11 cellular contexts compared by ENCODE assay signal in the genomic region with DNA sequence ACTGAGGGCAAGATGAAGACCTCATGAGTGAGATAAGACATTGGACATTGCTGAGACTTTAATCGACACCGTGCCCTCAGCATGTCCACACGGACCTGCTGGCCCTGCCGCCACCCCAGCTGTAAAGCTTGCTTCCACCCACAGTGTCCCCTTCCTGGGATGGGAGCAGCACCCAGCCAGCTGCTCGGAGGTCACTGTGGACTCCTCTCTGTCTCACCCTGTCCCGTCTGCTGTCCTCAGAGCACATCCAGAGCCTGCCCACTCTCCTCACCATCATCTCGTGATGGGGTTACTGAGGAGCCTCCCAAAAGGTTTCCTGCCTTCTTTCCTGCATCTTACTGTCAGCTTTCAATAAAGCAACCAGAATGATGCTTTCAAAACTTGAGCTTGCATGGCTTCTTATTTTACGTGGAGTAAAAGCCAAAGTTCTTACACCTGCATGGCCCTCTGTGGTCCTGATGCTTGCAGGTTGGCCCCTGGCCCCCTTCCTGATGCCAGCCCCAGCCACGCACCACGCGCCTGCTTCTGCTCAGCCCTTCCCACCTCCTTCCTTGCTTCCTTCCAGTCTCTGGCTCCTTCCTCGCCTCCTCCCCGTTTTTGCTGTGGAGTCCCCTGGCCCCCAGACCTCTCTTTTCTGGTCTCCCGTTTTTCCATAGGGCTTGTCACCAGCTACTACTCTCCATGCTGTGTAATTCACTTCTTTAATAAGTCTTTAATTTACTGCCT.
DNase-seq lines count a peak whose midpoint lies in the region; ATAC-seq and TF ChIP-seq lines count a peak whose summit lies in the region.
"Had no signal": no experiment of that assay in that cellular context is flagged by ENCODE, and none has a peak within 500 bp of the region (broad histone marks: within the 10 kb centered on the region; RNA-seq: fewer than 3 reads in every experiment).

No MANE protein-coding gene starts in this region.

- peaks cover 29% of the 10 kb centered on the region for H3K36me3 Mint-ChIP-seq in T-helper 1 cell treated with Interleukin-12 subunit alpha and Interleukin-12 subunit beta and Interleukin-4 antibody, amounts not matched to agents 30 μg/mL and 1 μg/mL, for 36 hours (ENCODE audit: low read depth)
- H3K36me3 Mint-ChIP-seq in effector memory CD8-positive, alpha-beta T cell (ENCODE audit: insufficient read depth), result peaks cover 13% of the 10 kb centered on the region

- no peaks in the 10 kb centered on the region for H3K36me3 ChIP-seq in Peyer's patch
- H3K36me3 ChIP-seq in gastrocnemius medialis, result no peaks in the 10 kb centered on the region

- H3K27ac ChIP-seq in Peyer's patch, result peak overlapping the region; percentile 69 to 90 (median 78)
- peak overlapping the region; percentile 92 to 97 (median 96) for H3K27ac ChIP-seq in gastrocnemius medialis
- H3K27ac ChIP-seq: 22Rv1 had no signal

- no peak for ATAC-seq in effector memory CD8-positive, alpha-beta T cell (replicated peaks)
- no peak for ATAC-seq in gastrocnemius medialis

- no peak for TF ChIP-seq CTCF in Peyer's patch (IDR thresholded peaks at IDR 0.05)
- no peak for TF ChIP-seq CTCF in gastrocnemius medialis (IDR thresholded peaks at IDR 0.05 in 4 of 5, conservative IDR thresholded peaks at IDR 0.05 in 1 of 5)

- intact Hi-C loops in gastrocnemius medialis (cut with DNase I; ENCODE audit: low total_unique reads), result loop anchor here (10.0 kb wide), 1 partner anchor 1716 kb away; a partner anchor contains a TSS

- peaks cover 4% of the 10 kb centered on the region for H3K27me3 Mint-ChIP-seq in T-helper 1 cell treated with Interleukin-12 subunit alpha and Interleukin-12 subunit beta and Interleukin-4 antibody, amounts not matched to agents 30 μg/mL and 1 μg/mL, for 36 hours (ENCODE audit: low read depth)
- no peaks in the 10 kb centered on the region for H3K27me3 Mint-ChIP-seq in effector memory CD8-positive, alpha-beta T cell

- no peaks in the 10 kb centered on the region for H3K9me3 ChIP-seq in Peyer's patch
- H3K9me3 ChIP-seq in gastrocnemius medialis, result no peaks in the 10 kb centered on the region
- H3K9me3 ChIP-seq: SK-N-SH had no signal

- peak overlapping the region; percentile 91 for H3K27ac Mint-ChIP-seq in T-helper 1 cell treated with Interleukin-12 subunit alpha and Interleukin-12 subunit beta and Interleukin-4 antibody, amounts not matched to agents 30 μg/mL and 1 μg/mL, for 36 hours
- H3K27ac Mint-ChIP-seq in effector memory CD8-positive, alpha-beta T cell, result peak overlapping the region; percentile 90 to 94

- no peak overlapping the region for H3K4me3 ChIP-seq in Peyer's patch
- peak overlapping the region; percentile 54 to 66 (median 62) for H3K4me3 ChIP-seq in gastrocnemius medialis
- H3K4me3 ChIP-seq: smooth muscle cell had no signal

- peaks cover 5% of the 10 kb centered on the region for H3K9me3 Mint-ChIP-seq in T-helper 1 cell treated with Interleukin-12 subunit alpha and Interleukin-12 subunit beta and Interleukin-4 antibody, amounts not matched to agents 30 μg/mL and 1 μg/mL, for 36 hours
- no peaks in the 10 kb centered on the region for H3K9me3 Mint-ChIP-seq in effector memory CD8-positive, alpha-beta T cell

- DNase-seq in T-helper 1 cell (no peak), Peyer's patch (peak in 2 of 3 donors; percentile 15 to 44), gastrocnemius medialis (peak in 1 of 2 donors; percentile 69), NCI-H2227 treated with DMSO at 0.1 percent for 48 hours (lab: John Stamatoyannopoulos, UW) (no peak), NCI-H2107 (lab: John Stamatoyannopoulos, UW) (no peak), KBM-7 (no peak)
- DNase-seq in effector memory CD8-positive, alpha-beta T cell, result no peak
- DNase-seq: SK-N-SH had no signal

- H3K27me3 ChIP-seq in Peyer's patch, result no peaks in the 10 kb centered on the region
- H3K27me3 ChIP-seq in gastrocnemius medialis, result no peaks in the 10 kb centered on the region

- peaks cover 79% of the 10 kb centered on the region for H3K4me1 Mint-ChIP-seq in T-helper 1 cell treated with Interleukin-12 subunit alpha and Interleukin-12 subunit beta and Interleukin-4 antibody, amounts not matched to agents 30 μg/mL and 1 μg/mL, for 36 hours (ENCODE audit: low read depth)
- peaks cover 62 to 74% of the 10 kb centered on the region in 2 donors for H3K4me1 Mint-ChIP-seq in effector memory CD8-positive, alpha-beta T cell (ENCODE audit: low read depth in 2 of 2)

- H3K4me3 Mint-ChIP-seq in T-helper 1 cell treated with Interleukin-12 subunit alpha and Interleukin-12 subunit beta and Interleukin-4 antibody, amounts not matched to agents 30 μg/mL and 1 μg/mL, for 36 hours, result peak overlapping the region; percentile 72
- peak overlapping the region; percentile 84 to 86 for H3K4me3 Mint-ChIP-seq in effector memory CD8-positive, alpha-beta T cell

- H3K4me1 ChIP-seq in Peyer's patch (peaks cover 12 to 67% (median 19%) of the 10 kb centered on the region in 4 donors), gastrocnemius medialis (peaks cover 78 to 85% of the 10 kb centered on the region in 2 donors)

- in situ Hi-C loops in gastrocnemius medialis (cut with MboI; ENCODE audit: low sequenced_read_pairs in 4 of 4), result no loop called here
- in situ Hi-C loops in KBM-7 (cut with MboI; ENCODE audit: low pct_unique_long_range_greater_than_20kb, low sequenced_read_pairs), result no loop called here

- TF ChIP-seq POLR2A in Peyer's patch (IDR thresholded peaks at IDR 0.05), result no peak
- TF ChIP-seq POLR2A in gastrocnemius medialis (IDR thresholded peaks at IDR 0.05), result peak; percentile 57 to 58

Comparison
In these comparisons a context has a peak if more than half of its experiments do, and no peak if none do; other contexts are left out.
1. DNase-seq: peak in Peyer's patch (2 of 3); none in T-helper 1 cell (0 of 5), effector memory CD8-positive, alpha-beta T cell (0 of 3), NCI-H2227 treated with DMSO at 0.1 percent for 48 hours (single experiment), NCI-H2107 (single experiment) and KBM-7 (single experiment).
2. H3K4me3 ChIP-seq: peak in gastrocnemius medialis (4 of 4); none in Peyer's patch (0 of 4).
3. POLR2A ChIP-seq: peak in gastrocnemius medialis (2 of 2); none in Peyer's patch (0 of 2).